Comparison of ENCODE assay signal across 13 cellular contexts in the genomic region with DNA sequence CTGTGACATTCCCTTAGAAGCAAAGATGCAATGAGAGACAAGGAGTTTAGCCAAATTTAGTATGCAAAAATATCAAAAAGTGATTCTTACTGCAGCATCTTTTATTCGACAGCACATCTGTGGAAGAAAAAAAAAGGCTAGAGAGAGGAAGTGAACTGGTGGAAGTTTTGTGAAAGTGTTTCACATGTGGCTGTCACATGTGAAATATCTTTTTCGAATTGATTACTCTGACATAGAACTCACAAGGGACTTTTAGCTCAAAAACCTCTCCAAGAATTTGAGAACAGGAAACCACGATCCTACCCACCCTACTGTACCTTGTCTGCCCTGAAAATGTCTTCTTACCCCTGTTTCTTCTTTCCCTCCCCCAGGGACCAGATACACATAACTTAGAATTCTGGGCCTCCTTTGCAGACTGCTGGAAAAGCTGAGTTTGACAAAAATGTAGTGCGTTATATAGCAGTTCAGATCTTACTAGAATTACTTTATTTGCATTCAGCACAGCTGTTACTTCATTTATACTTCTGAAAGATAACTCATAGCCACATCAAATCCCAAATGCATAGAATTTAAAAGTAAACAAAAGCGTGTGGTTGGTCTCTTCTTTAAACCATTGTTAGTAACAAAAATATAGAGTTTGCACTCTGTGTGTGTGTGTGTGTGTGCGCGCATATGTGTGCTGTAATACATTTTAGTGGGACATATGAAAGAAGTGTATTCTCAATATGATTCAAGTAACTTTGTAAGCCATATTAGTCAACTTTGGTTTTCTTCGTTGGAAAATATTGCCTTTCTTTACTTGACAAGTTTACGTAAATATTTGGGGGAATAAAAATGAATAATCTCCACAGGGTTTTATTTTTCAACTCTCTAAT.
DNase-seq lines count a peak whose midpoint lies in the region; ATAC-seq lines count a peak whose summit lies in the region.
"Had no signal": no experiment of that assay in that cellular context is flagged by ENCODE, and none has a peak within 500 bp of the region (broad histone marks: within the 10 kb centered on the region; RNA-seq: fewer than 3 reads in every experiment).

No MANE protein-coding gene starts in this region.

- CTCF ChIA-PET in activated CD4-positive, alpha-beta T cell treated with anti-CD3 and anti-CD28 coated beads for 36 hours (lab: Charles Lee), result no interaction called here

- peaks cover 4% of the 10 kb centered on the region for H3K27me3 Mint-ChIP-seq in activated CD4-positive, alpha-beta T cell treated with anti-CD3 and anti-CD28 coated beads for 36 hours
- H3K27me3 Mint-ChIP-seq in stimulated activated naive CD8-positive, alpha-beta T cell treated with anti-CD3 and anti-CD28 coated beads, Interleukin-15, Interleukin-2, amounts not matched to agents 100 ng/mL and 50 ng/mL, for 24 hours, result no peaks in the 10 kb centered on the region

- H3K4me1 Mint-ChIP-seq in activated CD4-positive, alpha-beta T cell treated with anti-CD3 and anti-CD28 coated beads for 36 hours, result peaks cover 6% of the 10 kb centered on the region
- H3K4me1 Mint-ChIP-seq in stimulated activated naive CD8-positive, alpha-beta T cell treated with anti-CD3 and anti-CD28 coated beads, Interleukin-15, Interleukin-2, amounts not matched to agents 100 ng/mL and 50 ng/mL, for 24 hours (ENCODE audit: low read depth), result peaks cover 12% of the 10 kb centered on the region

- no peaks in the 10 kb centered on the region for H3K9me3 Mint-ChIP-seq in activated CD4-positive, alpha-beta T cell treated with anti-CD3 and anti-CD28 coated beads for 36 hours (ENCODE audit: low read depth)
- H3K9me3 Mint-ChIP-seq in stimulated activated naive CD8-positive, alpha-beta T cell treated with anti-CD3 and anti-CD28 coated beads, Interleukin-15, Interleukin-2, amounts not matched to agents 100 ng/mL and 50 ng/mL, for 24 hours, result no peaks in the 10 kb centered on the region
- H3K9me3 Mint-ChIP-seq: activated CD4-positive, alpha-beta memory T cell treated with anti-CD3 and anti-CD28 coated beads, Interleukin-2, amount 10 ng/mL, durations not matched to agents 7 days and 5 days had no signal

- no peaks in the 10 kb centered on the region for H3K36me3 Mint-ChIP-seq in activated CD4-positive, alpha-beta T cell treated with anti-CD3 and anti-CD28 coated beads for 36 hours (ENCODE audit: low read depth)
- H3K36me3 Mint-ChIP-seq in stimulated activated naive CD8-positive, alpha-beta T cell treated with anti-CD3 and anti-CD28 coated beads, Interleukin-15, Interleukin-2, amounts not matched to agents 100 ng/mL and 50 ng/mL, for 24 hours (ENCODE audit: low read depth), result no peaks in the 10 kb centered on the region

- no peak overlapping the region for H3K27ac Mint-ChIP-seq in activated CD4-positive, alpha-beta T cell treated with anti-CD3 and anti-CD28 coated beads for 36 hours
- peak overlapping the region; percentile 8 for H3K27ac Mint-ChIP-seq in stimulated activated naive CD8-positive, alpha-beta T cell treated with anti-CD3 and anti-CD28 coated beads, Interleukin-15, Interleukin-2, amounts not matched to agents 100 ng/mL and 50 ng/mL, for 24 hours
- H3K27ac Mint-ChIP-seq: activated CD4-positive, alpha-beta memory T cell treated with anti-CD3 and anti-CD28 coated beads, Interleukin-2, amount 10 ng/mL, durations not matched to agents 7 days and 5 days had no signal

- ATAC-seq in activated CD4-positive, alpha-beta T cell treated with anti-CD3 and anti-CD28 coated beads for 36 hours, result peak; percentile 36
- ATAC-seq in HG02642 (IDR thresholded peaks at IDR 0.05; ENCODE audit: poor library complexity, unreplicated experiment) (peak; percentile 55), HG03565 (IDR thresholded peaks at IDR 0.05; ENCODE audit: unreplicated experiment) (peak; percentile 60)
- ATAC-seq: mucosa of descending colon had no signal

- POLR2A ChIA-PET in activated CD4-positive, alpha-beta T cell treated with anti-CD3 and anti-CD28 coated beads for 36 hours (lab: Charles Lee), result no interaction called here

- H3K4me3 Mint-ChIP-seq in activated CD4-positive, alpha-beta T cell treated with anti-CD3 and anti-CD28 coated beads for 36 hours, result no peak overlapping the region
- no peak overlapping the region for H3K4me3 Mint-ChIP-seq in stimulated activated naive CD8-positive, alpha-beta T cell treated with anti-CD3 and anti-CD28 coated beads, Interleukin-15, Interleukin-2, amounts not matched to agents 100 ng/mL and 50 ng/mL, for 24 hours
- H3K4me3 Mint-ChIP-seq: activated CD4-positive, alpha-beta memory T cell treated with anti-CD3 and anti-CD28 coated beads, Interleukin-2, amount 10 ng/mL, durations not matched to agents 7 days and 5 days had no signal

- no peak for DNase-seq in activated CD4-positive, alpha-beta T cell treated with anti-CD3 and anti-CD28 coated beads for 36 hours
- DNase-seq in activated CD4-positive, alpha-beta T cell treated with anti-CD3 and anti-CD28 coated beads, Interleukin-2, amount 50 U/mL, for 48 hours, result no peak
- DNase-seq in NCI-H524 (lab: John Stamatoyannopoulos, UW) (no peak), A172 (ENCODE audit: low spot score) (no peak), cardiac septum (ENCODE audit: low spot score) (no peak)
- DNase-seq: activated CD4-positive, alpha-beta memory T cell treated with anti-CD3 and anti-CD28 coated beads, Interleukin-2, amount 10 ng/mL, durations not matched to agents 7 days and 5 days; effector CD8-positive, alpha-beta T cell; hippocampal formation; mucosa of descending colon; NCI-H524 treated with DMSO at 0.1 percent for 48 hours had no signal

- intact Hi-C loops in activated CD4-positive, alpha-beta T cell treated with anti-CD3 and anti-CD28 coated beads for 36 hours (cut with DNase I, micrococcal nuclease), result no loop called here
- intact Hi-C loops in cardiac septum (cut with DNase I), result no loop called here
